ENCODE assay signal across 9 cellular contexts in genomic region chr1:160539896-160540858, GRCh38. TPM values are rescaled to one million over a fixed set of nuclear protein-coding genes. Genes with fewer than 3 reads are reported as not detected.
A peak's percentile ranks its signal among the peaks of the same experiment; 100 is the strongest.
DNase-seq lines count a peak whose midpoint lies in the region; ATAC-seq, FAIRE-seq and TF ChIP-seq lines count a peak whose summit lies in the region.
"Had no signal": no experiment of that assay in that cellular context is flagged by ENCODE, and none has a peak within 500 bp of the region (broad histone marks: within the 10 kb centered on the region; RNA-seq: fewer than 3 reads in every experiment).

No MANE protein-coding gene starts in this region.

- H3K27ac ChIP-seq in KOPT-K1 (ENCODE audit: low read depth, low read length, poor library complexity, severe bottlenecking), result peak overlapping the region; percentile 97
- no peak overlapping the region for H3K27ac ChIP-seq in kidney (ENCODE audit: low read depth in 2 of 2, low read length in 2 of 2)

- H3K36me3 ChIP-seq in KOPT-K1 (ENCODE audit: insufficient read depth, low read length) (no peaks in the 10 kb centered on the region), kidney (ENCODE audit: control insufficient read depth in 1 of 2, insufficient read depth in 2 of 2, low read length in 2 of 2) (no peaks in the 10 kb centered on the region)

- TF ChIP-seq CTCF in mesothelial cell of epicardium (IDR thresholded peaks at IDR 0.05; ENCODE audit: unreplicated experiment) (no peak), kidney (IDR thresholded peaks at IDR 0.05; ENCODE audit: borderline replicate concordance, extremely low read depth, insufficient read depth) (no peak)

- FAIRE-seq in GM12892 (lab: Jason Lieb, UNC) (peak; percentile 99), kidney (lab: Jason Lieb, UNC) (no peak)

- ATAC-seq in GM21576 (IDR thresholded peaks at IDR 0.05; ENCODE audit: unreplicated experiment), result peak; percentile 87

- no peak overlapping the region for H3K4me3 ChIP-seq in kidney (ENCODE audit: low read length in 2 of 2)

- H3K4me1 ChIP-seq in kidney (ENCODE audit: control insufficient read depth in 1 of 2, insufficient read depth in 1 of 2, low read depth in 1 of 2, low read length in 2 of 2), result peaks cover 3% of the 10 kb centered on the region in 2 donors

- no peaks in the 10 kb centered on the region for H3K27me3 Mint-ChIP-seq in mesothelial cell of epicardium (ENCODE audit: low read depth)

- intact Hi-C loops in kidney (cut with DNase I), result no loop called here

- H3K4me3 Mint-ChIP-seq in mesothelial cell of epicardium, result no peak overlapping the region

- H3K36me3 Mint-ChIP-seq in mesothelial cell of epicardium, result no peaks in the 10 kb centered on the region

- no peak overlapping the region for H3K9ac ChIP-seq in kidney (ENCODE audit: low read length in 2 of 2)

- H3K9me3 ChIP-seq in KOPT-K1 (ENCODE audit: insufficient read depth, low read length, poor library complexity, severe bottlenecking) (peaks cover 21% of the 10 kb centered on the region), kidney (ENCODE audit: control insufficient read depth in 1 of 2, low read length in 2 of 2) (peaks cover 1 to 3% of the 10 kb centered on the region in 2 donors)

- peak; percentile 74 for TF ChIP-seq POLR2A in GM12892 (IDR thresholded peaks at IDR 0.05; ENCODE audit: low read depth, low read length)

- H3K4me1 Mint-ChIP-seq in mesothelial cell of epicardium, result peaks cover 27% of the 10 kb centered on the region

- peaks cover 15% of the 10 kb centered on the region for H3K9me3 Mint-ChIP-seq in mesothelial cell of epicardium

- H3K27ac Mint-ChIP-seq in mesothelial cell of epicardium, result peak overlapping the region; percentile 3

- peak; percentile 43 for DNase-seq in GM12892 (ENCODE audit: insufficient read length)
- DNase-seq in activated T-cell treated with anti-CD3 and anti-CD28 coated beads for 48 hours (ENCODE audit: low read depth), result peak; percentile 29
- DNase-seq in mesothelial cell of epicardium (ENCODE audit: low spot score in 2 of 2, unreplicated experiment in 2 of 2), result no peak
- no peak for DNase-seq in NK-92 (lab: John Stamatoyannopoulos, UW; ENCODE audit: unreplicated experiment)
- no peak for DNase-seq in SW 1271 (lab: John Stamatoyannopoulos, UW)
- no peak for DNase-seq in kidney

RNA-seq across cellular contexts. Expression of gene SLAMF6, which starts 17.1 kb away (rescaled TPM):
- polyA plus RNA-seq in GM12892 (2012; ENCODE audit: missing spikeins), result 64.8 TPM
- total RNA-seq in mesothelial cell of epicardium (not detected in 3 replicates), kidney (5.5 TPM)
- polyA plus RNA-seq in kidney (ENCODE audit: insufficient read depth, low read depth, low replicate concordance), result not detected
- total RNA-seq: SK-MEL-5 had no signal

RNA-seq across cellular contexts. Expression of gene CD84, which starts 39.1 kb away (rescaled TPM):
- polyA plus RNA-seq in GM12892 (2012; ENCODE audit: missing spikeins), result 18.7 TPM
- total RNA-seq in mesothelial cell of epicardium, result not detected in 3 replicates
- 17.5 TPM for total RNA-seq in kidney
- 0.30 TPM for polyA plus RNA-seq in kidney (ENCODE audit: insufficient read depth, low read depth, low replicate concordance)
- total RNA-seq: SK-MEL-5 had no signal

Comparison
In these comparisons a context has a peak if more than half of its experiments do, and no peak if none do; other contexts are left out.
1. DNase-seq: peak in GM12892 (single experiment) and activated T-cell treated with anti-CD3 and anti-CD28 coated beads for 48 hours (single experiment); none in mesothelial cell of epicardium (0 of 2), NK-92 (single experiment), SW 1271 (0 of 2) and kidney (single experiment).
2. RNA of gene CD84, which starts 39.1 kb away (total RNA-seq): 17.5 TPM in kidney (single experiment); not detected in mesothelial cell of epicardium; every median in the first group is over 10 times any median in the second.